ENCODE assay signal across 8 cellular contexts in genomic region chr2:217248312-217248935, GRCh38.
DNase-seq lines count a peak whose midpoint lies in the region; ATAC-seq lines count a peak whose summit lies in the region.

No MANE protein-coding gene starts in this region.

- no peak overlapping the region for H3K4me3 Mint-ChIP-seq in activated T-cell treated with anti-CD3 and anti-CD28 coated beads, Interleukin-2, amount 50 U/mL, for 24 hours

- no peaks in the 10 kb centered on the region for H3K9me3 Mint-ChIP-seq in activated T-cell treated with anti-CD3 and anti-CD28 coated beads, Interleukin-2, amount 50 U/mL, for 24 hours

- H3K9ac ChIP-seq in adipocyte (ENCODE audit: low read length) = peak overlapping the region; percentile 19

- H3K36me3 Mint-ChIP-seq in activated T-cell treated with anti-CD3 and anti-CD28 coated beads, Interleukin-2, amount 50 U/mL, for 24 hours (ENCODE audit: low read depth) = no peaks in the 10 kb centered on the region

- no peaks in the 10 kb centered on the region for H3K27me3 ChIP-seq in adipocyte (replicated peaks; ENCODE audit: control insufficient read depth, insufficient read depth, low read length)

- peaks cover 9% of the 10 kb centered on the region for H3K4me1 Mint-ChIP-seq in activated T-cell treated with anti-CD3 and anti-CD28 coated beads, Interleukin-2, amount 50 U/mL, for 24 hours (ENCODE audit: low read depth)

- peak overlapping the region; percentile 44 for H3K27ac ChIP-seq in substantia nigra (ENCODE audit: low read depth, low read length, poor library complexity, severe bottlenecking)

- no peak overlapping the region for H3K27ac Mint-ChIP-seq in activated T-cell treated with anti-CD3 and anti-CD28 coated beads, Interleukin-2, amount 50 U/mL, for 24 hours

- peaks cover 15% of the 10 kb centered on the region for H3K4me1 ChIP-seq in adipocyte (ENCODE audit: control insufficient read depth, insufficient read depth, low read length)

- DNase-seq in CMK (ENCODE audit: low read depth) = peak; percentile 53
- DNase-seq in M059J (ENCODE audit: low read depth) = peak; percentile 94
- no peak for DNase-seq in adipocyte (ENCODE audit: low read depth)
- DNase-seq in inferior parietal cortex (ENCODE audit: extremely low spot score) = peak; percentile 60
- DNase-seq in substantia nigra (lab: John Stamatoyannopoulos, UW) = peak in 48 of 49 donors; percentile 4 to 89 (median 60)
- DNase-seq in HuH-7 (ENCODE audit: low spot score) = no peak
- no peak for DNase-seq in activated T-cell treated with anti-CD3 and anti-CD28 coated beads, Interleukin-2, amount 50 U/mL, for 24 hours

- H3K36me3 ChIP-seq in adipocyte (ENCODE audit: control insufficient read depth, insufficient read depth, low read length, severe bottlenecking) = no peaks in the 10 kb centered on the region

- H3K4me3 ChIP-seq in adipocyte (ENCODE audit: low read length) = no peak overlapping the region

- peaks cover 23% of the 10 kb centered on the region for H3K27me3 Mint-ChIP-seq in activated T-cell treated with anti-CD3 and anti-CD28 coated beads, Interleukin-2, amount 50 U/mL, for 24 hours

- H3K9me3 ChIP-seq in adipocyte (ENCODE audit: control insufficient read depth, low read length) = no peaks in the 10 kb centered on the region

- peak; percentile 91 for ATAC-seq in GM21528 (IDR thresholded peaks at IDR 0.05; ENCODE audit: low FRiP score, unreplicated experiment)

Comparison
In these comparisons a context has a peak if more than half of its experiments do, and no peak if none do; other contexts are left out.
1. DNase-seq: peak in CMK (single experiment), M059J (single experiment), inferior parietal cortex (single experiment) and substantia nigra (48 of 49); none in adipocyte (single experiment), HuH-7 (single experiment) and activated T-cell treated with anti-CD3 and anti-CD28 coated beads, Interleukin-2, amount 50 U/mL, for 24 hours (single experiment).